Comparison of ENCODE assay signal across 1 cellular context in the genomic region with DNA sequence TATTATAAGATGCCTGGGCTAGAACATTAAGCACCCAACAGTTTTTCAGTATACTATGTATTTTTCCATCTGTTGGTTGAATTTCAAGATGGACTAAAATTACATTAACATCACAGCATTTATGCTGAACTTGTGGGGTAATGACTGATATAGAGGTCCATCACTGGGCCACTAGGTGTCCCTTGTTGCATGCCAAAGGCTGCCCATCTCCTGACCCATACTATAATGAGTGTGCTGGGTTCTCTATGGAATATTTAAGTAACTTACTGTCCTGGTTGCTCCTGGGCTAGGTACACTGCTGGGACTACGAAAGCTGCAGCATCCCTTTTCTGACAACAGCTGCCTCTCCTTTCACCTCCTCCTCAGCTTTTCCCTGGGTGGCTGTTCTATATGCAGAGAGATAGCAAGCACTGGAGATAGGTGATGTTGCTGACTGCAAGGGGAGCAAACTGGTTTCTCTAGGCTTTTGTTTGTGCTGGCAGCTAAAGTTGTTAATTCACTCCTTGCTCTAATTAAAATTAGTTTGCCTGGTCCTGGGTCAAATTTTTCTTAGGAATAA.
TF ChIP-seq lines count a peak whose summit lies in the region.

No MANE protein-coding gene starts in this region.

TF ChIP-seq in IMR-90, 13 proteins besides CTCF, POLR2A, EP300 and RAD21 (continued from another document):
- TF ChIP-seq, protein P1, sequence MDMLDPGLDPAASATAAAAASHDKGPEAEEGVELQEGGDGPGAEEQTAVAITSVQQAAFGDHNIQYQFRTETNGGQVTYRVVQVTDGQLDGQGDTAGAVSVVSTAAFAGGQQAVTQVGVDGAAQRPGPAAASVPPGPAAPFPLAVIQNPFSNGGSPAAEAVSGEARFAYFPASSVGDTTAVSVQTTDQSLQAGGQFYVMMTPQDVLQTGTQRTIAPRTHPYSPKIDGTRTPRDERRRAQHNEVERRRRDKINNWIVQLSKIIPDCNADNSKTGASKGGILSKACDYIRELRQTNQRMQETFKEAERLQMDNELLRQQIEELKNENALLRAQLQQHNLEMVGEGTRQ (IDR thresholded peaks at IDR 0.05; ENCODE audit: low read depth, low read length) = no peak
- TF ChIP-seq CEBPB (IDR thresholded peaks at IDR 0.05; ENCODE audit: low read depth, low read length) (no peak), MXI1 (IDR thresholded peaks at IDR 0.05; ENCODE audit: borderline replicate concordance, low read depth, low read length) (no peak), MAZ (IDR thresholded peaks at IDR 0.05; ENCODE audit: borderline replicate concordance, low read depth, low read length) (no peak), SMC3 (IDR thresholded peaks at IDR 0.05; ENCODE audit: low read depth, low read length) (no peak), BHLHE40 (IDR thresholded peaks at IDR 0.05; ENCODE audit: low read depth, low read length) (no peak), FOS (IDR thresholded peaks at IDR 0.05; ENCODE audit: low read depth, low read length) (no peak), CHD1 (IDR thresholded peaks at IDR 0.05; ENCODE audit: low read depth, low read length) (no peak)
